ENCODE assay signal across 8 cellular contexts in the genomic region with DNA sequence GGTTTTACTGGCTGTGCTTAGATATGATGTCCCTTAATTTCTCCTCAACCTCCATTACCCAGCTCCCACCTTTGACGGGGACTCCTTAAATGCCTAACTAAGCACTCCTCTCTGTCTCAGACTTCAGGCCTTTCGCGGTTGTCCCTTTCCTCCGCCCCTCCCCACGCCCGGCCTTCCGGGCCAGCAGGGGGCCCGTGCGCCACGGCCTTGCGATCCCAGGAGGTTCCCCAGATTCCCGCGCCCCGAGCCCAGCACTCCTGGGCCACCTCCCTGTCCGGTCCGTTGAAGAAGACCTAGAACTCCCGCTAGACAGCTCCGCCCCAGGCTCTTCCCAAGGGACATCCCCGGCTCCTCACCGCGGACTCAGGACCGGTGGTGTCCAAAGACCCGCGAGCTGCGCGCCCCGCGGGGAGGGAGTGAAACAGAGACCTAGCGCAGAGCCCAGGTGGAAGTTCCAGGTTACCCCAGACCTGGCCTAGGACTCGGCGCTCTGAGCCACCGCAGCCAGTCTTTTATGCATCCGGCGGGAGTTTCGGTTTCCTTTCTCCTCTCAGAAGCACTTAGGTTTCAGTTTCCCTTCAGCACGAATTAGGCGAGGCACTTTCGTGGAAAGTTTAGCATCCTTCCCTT. TPM values are rescaled to one million over a fixed set of nuclear protein-coding genes. Genes with fewer than 3 reads are reported as not detected.
DNase-seq lines count a peak whose midpoint lies in the region; ATAC-seq and TF ChIP-seq lines count a peak whose summit lies in the region.

A gene with protein sequence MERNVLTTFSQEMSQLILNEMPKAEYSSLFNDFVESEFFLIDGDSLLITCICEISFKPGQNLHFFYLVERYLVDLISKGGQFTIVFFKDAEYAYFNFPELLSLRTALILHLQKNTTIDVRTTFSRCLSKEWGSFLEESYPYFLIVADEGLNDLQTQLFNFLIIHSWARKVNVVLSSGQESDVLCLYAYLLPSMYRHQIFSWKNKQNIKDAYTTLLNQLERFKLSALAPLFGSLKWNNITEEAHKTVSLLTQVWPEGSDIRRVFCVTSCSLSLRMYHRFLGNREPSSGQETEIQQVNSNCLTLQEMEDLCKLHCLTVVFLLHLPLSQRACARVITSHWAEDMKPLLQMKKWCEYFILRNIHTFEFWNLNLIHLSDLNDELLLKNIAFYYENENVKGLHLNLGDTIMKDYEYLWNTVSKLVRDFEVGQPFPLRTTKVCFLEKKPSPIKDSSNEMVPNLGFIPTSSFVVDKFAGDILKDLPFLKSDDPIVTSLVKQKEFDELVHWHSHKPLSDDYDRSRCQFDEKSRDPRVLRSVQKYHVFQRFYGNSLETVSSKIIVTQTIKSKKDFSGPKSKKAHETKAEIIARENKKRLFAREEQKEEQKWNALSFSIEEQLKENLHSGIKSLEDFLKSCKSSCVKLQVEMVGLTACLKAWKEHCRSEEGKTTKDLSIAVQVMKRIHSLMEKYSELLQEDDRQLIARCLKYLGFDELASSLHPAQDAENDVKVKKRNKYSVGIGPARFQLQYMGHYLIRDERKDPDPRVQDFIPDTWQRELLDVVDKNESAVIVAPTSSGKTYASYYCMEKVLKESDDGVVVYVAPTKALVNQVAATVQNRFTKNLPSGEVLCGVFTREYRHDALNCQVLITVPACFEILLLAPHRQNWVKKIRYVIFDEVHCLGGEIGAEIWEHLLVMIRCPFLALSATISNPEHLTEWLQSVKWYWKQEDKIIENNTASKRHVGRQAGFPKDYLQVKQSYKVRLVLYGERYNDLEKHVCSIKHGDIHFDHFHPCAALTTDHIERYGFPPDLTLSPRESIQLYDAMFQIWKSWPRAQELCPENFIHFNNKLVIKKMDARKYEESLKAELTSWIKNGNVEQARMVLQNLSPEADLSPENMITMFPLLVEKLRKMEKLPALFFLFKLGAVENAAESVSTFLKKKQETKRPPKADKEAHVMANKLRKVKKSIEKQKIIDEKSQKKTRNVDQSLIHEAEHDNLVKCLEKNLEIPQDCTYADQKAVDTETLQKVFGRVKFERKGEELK (N-terminal part only) (minus strand): TSS at position 487 of the 630 bp plus-strand sequence. CDS start 7,493 bp downstream, outside the sequence.

- H3K4me2 ChIP-seq in KMS-11: peak within 1 kb of the TSS; percentile 82

- H3K4me3 ChIP-seq in KMS-11 (IDR thresholded peaks at IDR 0.05; ENCODE audit: insufficient read depth, low read depth, low read length): no peak within 1 kb of the TSS
- H3K4me3 ChIP-seq in ovary: peak within 1 kb of the TSS; percentile 88
- peak within 1 kb of the TSS; percentile 95 for H3K4me3 ChIP-seq in thymus (ENCODE audit: low read length)

- peaks cover 15% of the 10 kb centered on the region for H3K36me3 Mint-ChIP-seq in activated naive CD8-positive, alpha-beta T cell

- peaks cover 53% of the 10 kb centered on the region for H3K4me1 Mint-ChIP-seq in activated naive CD8-positive, alpha-beta T cell (ENCODE audit: low read depth)

- peak within 1 kb of the TSS; percentile 45 for H3K9ac ChIP-seq in KMS-11

- H3K79me2 ChIP-seq in KMS-11 (ENCODE audit: insufficient read depth, low read depth): no peaks in the 10 kb centered on the region

- TF ChIP-seq CTCF in KMS-11 (conservative IDR thresholded peaks at IDR 0.05; ENCODE audit: low read depth, low read length): no peak
- peak in 2 of 3 donors; percentile 10 to 41 for TF ChIP-seq CTCF in ovary (IDR thresholded peaks at IDR 0.05)

- 0 to 1% (median 1%) methylated on average over 31 to 38 of the region's 38 CpGs for WGBS in ovary, 3 donors
- under 1% methylated on average over 38 of the region's 38 CpGs for WGBS in thymus

- H3K4me1 ChIP-seq in KMS-11 (ENCODE audit: low read depth, poor library complexity, severe bottlenecking): peaks cover 23% of the 10 kb centered on the region
- H3K4me1 ChIP-seq in ovary (ENCODE audit: insufficient read depth): peaks cover 3% of the 10 kb centered on the region
- peaks cover 5% of the 10 kb centered on the region for H3K4me1 ChIP-seq in thymus (ENCODE audit: control insufficient read depth, insufficient read depth, low read length)

- DNase-seq in EL: peak; percentile 90
- DNase-seq in head of caudate nucleus: peak in 41 of 42 donors; percentile 9 to 81 (median 51)
- peak; percentile 76 to 80 (median 78) for DNase-seq in ovary

- no peaks in the 10 kb centered on the region for H3K9me3 Mint-ChIP-seq in activated naive CD8-positive, alpha-beta T cell (ENCODE audit: low read depth)

- ATAC-seq in GM21737 (IDR thresholded peaks at IDR 0.05; ENCODE audit: unreplicated experiment) (peak; percentile 99), SK-N-SH treated with all-trans-retinoic acid at 6 μM for 48 hours (peak; percentile 96)

- H3K27me3 Mint-ChIP-seq in activated naive CD8-positive, alpha-beta T cell: no peaks in the 10 kb centered on the region

- H4K20me1 ChIP-seq in KMS-11 (ENCODE audit: insufficient read depth): no peaks in the 10 kb centered on the region

- no peak for TF ChIP-seq EP300 in ovary (IDR thresholded peaks at IDR 0.05)

- H3K9me3 ChIP-seq in ovary: no peaks in the 10 kb centered on the region
- no peaks in the 10 kb centered on the region for H3K9me3 ChIP-seq in thymus (ENCODE audit: control insufficient read depth)

- H3K27ac Mint-ChIP-seq in activated naive CD8-positive, alpha-beta T cell: peak within 1 kb of the TSS; percentile 93

- H3K27me3 ChIP-seq in KMS-11 (ENCODE audit: insufficient read depth, low read depth) (no peaks in the 10 kb centered on the region; the same call in 1 of the 2 replicates), ovary (no peaks in the 10 kb centered on the region), thymus (ENCODE audit: control insufficient read depth, insufficient read depth) (no peaks in the 10 kb centered on the region)

- peak; percentile 38 for TF ChIP-seq POLR2A in ovary (IDR thresholded peaks at IDR 0.05)

- intact Hi-C loops in head of caudate nucleus (cut with DNase I) (no loop called here), ovary (cut with DNase I) (no loop called here)

- H3K4me3 Mint-ChIP-seq in activated naive CD8-positive, alpha-beta T cell: peak within 1 kb of the TSS; percentile 91

- no peak within 1 kb of the TSS for H3K27ac ChIP-seq in KMS-11
- peak within 1 kb of the TSS; percentile 96 to 97 for H3K27ac ChIP-seq in ovary
- peak within 1 kb of the TSS; percentile 99 for H3K27ac ChIP-seq in thymus (ENCODE audit: low read depth)

- H3K36me3 ChIP-seq in KMS-11 (ENCODE audit: insufficient read depth) (no peaks in the 10 kb centered on the region), ovary (no peaks in the 10 kb centered on the region), thymus (ENCODE audit: control insufficient read depth, insufficient read depth) (no peaks in the 10 kb centered on the region)

- H2AFZ ChIP-seq in KMS-11 (ENCODE audit: low read depth): peak within 1 kb of the TSS; percentile 58

TF ChIP-seq in SK-N-SH treated with all-trans-retinoic acid at 6 μM for 48 hours, 23 proteins besides CTCF, POLR2A, EP300 and RAD21:
- TF ChIP-seq CSDC2 (CRISPR knock-in tag; IDR thresholded peaks at IDR 0.05): no peak
- TF ChIP-seq RARB (CRISPR knock-in tag; IDR thresholded peaks at IDR 0.05): no peak
- TF ChIP-seq PPARA (CRISPR knock-in tag; IDR thresholded peaks at IDR 0.05; ENCODE audit: borderline replicate concordance): no peak
- TF ChIP-seq, protein P1, sequence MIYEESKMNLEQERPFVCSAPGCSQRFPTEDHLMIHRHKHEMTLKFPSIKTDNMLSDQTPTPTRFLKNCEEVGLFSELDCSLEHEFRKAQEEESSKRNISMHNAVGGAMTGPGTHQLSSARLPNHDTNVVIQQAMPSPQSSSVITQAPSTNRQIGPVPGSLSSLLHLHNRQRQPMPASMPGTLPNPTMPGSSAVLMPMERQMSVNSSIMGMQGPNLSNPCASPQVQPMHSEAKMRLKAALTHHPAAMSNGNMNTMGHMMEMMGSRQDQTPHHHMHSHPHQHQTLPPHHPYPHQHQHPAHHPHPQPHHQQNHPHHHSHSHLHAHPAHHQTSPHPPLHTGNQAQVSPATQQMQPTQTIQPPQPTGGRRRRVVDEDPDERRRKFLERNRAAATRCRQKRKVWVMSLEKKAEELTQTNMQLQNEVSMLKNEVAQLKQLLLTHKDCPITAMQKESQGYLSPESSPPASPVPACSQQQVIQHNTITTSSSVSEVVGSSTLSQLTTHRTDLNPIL (CRISPR knock-in tag; IDR thresholded peaks at IDR 0.05; ENCODE audit: low read depth): no peak
- TF ChIP-seq GLIS3 (CRISPR knock-in tag; IDR thresholded peaks at IDR 0.05): no peak
- TF ChIP-seq ARNTL (CRISPR knock-in tag; IDR thresholded peaks at IDR 0.05; ENCODE audit: borderline replicate concordance, low read depth): no peak
- peak; percentile 34; the same call in 1 of the 2 replicates for TF ChIP-seq ZFP30 (CRISPR knock-in tag; IDR thresholded peaks at IDR 0.05)
- no peak for TF ChIP-seq ISL1 (CRISPR knock-in tag; IDR thresholded peaks at IDR 0.05)
- TF ChIP-seq, protein P2, sequence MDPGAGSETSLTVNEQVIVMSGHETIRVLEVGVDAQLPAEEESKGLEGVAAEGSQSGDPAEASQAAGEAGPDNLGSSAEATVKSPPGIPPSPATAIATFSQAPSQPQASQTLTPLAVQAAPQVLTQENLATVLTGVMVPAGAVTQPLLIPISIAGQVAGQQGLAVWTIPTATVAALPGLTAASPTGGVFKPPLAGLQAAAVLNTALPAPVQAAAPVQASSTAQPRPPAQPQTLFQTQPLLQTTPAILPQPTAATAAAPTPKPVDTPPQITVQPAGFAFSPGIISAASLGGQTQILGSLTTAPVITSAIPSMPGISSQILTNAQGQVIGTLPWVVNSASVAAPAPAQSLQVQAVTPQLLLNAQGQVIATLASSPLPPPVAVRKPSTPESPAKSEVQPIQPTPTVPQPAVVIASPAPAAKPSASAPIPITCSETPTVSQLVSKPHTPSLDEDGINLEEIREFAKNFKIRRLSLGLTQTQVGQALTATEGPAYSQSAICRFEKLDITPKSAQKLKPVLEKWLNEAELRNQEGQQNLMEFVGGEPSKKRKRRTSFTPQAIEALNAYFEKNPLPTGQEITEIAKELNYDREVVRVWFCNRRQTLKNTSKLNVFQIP (CRISPR knock-in tag; IDR thresholded peaks at IDR 0.05; ENCODE audit: borderline replicate concordance, low read depth): 0 out of 2 replicates have a peak, but pooled peaks have one; percentile 39

RNA-seq across cellular contexts. Expression of the gene that starts here (rescaled TPM):
- 10 to 100 TPM; 15.3 to 31.6 (median 26.0) TPM for total RNA-seq in ovary
- polyA plus RNA-seq in ovary (10 to 100 TPM; 12.0 to 15.5 TPM), thymus (18.9 TPM)
